Comparison of ENCODE assay signal across 1 cellular context in the genomic region with DNA sequence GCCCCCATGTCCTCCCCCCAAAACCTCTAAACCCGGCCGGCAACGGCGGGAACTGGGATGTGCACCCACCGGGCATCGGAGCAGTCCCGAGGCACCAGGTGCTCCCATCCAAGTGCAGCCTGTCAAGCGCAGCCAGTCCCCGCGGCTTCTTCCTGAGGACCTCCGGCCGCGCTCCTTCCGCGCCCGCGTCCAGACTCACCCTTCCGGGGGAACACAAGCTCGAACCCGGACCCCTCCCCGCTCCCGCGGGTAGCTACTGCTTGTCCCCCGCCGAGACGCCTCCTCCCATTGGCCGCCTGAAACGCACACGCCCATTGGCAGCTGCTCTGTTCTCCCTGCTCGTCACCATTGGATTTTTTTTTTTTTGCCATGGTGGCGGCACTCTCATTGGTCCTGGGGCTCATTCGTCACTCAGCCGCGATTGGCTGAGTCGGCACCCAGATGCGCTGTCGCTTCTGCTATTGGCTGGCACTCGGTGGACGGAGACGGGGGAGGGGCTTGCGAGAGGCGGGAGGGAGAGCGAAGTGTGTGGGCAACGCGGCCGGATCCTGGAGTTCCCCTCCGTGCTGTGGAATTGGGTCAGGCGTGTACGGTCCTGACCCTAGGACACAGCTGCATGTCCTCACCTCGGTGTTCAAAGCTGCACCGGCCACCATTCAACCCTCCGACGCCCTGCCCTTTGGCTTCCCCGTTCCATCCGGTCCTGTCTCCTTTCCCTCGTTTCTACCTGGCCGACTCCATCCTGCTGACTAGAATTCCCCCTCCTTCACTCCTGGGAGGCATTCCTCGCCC.
TF ChIP-seq lines count a peak whose summit lies in the region.

A gene (minus strand): TSS at position 262 of the 792 bp plus-strand sequence. CDS start 2,166 bp downstream, outside the sequence.

TF ChIP-seq in WTC11, 78 proteins besides CTCF, POLR2A, EP300 and RAD21 (continued from another document):
- TF ChIP-seq, protein P1, sequence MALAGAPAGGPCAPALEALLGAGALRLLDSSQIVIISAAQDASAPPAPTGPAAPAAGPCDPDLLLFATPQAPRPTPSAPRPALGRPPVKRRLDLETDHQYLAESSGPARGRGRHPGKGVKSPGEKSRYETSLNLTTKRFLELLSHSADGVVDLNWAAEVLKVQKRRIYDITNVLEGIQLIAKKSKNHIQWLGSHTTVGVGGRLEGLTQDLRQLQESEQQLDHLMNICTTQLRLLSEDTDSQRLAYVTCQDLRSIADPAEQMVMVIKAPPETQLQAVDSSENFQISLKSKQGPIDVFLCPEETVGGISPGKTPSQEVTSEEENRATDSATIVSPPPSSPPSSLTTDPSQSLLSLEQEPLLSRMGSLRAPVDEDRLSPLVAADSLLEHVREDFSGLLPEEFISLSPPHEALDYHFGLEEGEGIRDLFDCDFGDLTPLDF (CRISPR knock-in tag; IDR thresholded peaks at IDR 0.05): no peak
- TF ChIP-seq GRHL2 (CRISPR knock-in tag; IDR thresholded peaks at IDR 0.05; ENCODE audit: insufficient replicate concordance, severe bottlenecking): no peak
- TF ChIP-seq FOXP1 (CRISPR knock-in tag; IDR thresholded peaks at IDR 0.05; ENCODE audit: borderline replicate concordance): peak; percentile 72; the same call in 1 of the 2 replicates
- TF ChIP-seq ETV6 (CRISPR knock-in tag; IDR thresholded peaks at IDR 0.05): no peak
- TF ChIP-seq CREB1 (CRISPR knock-in tag; IDR thresholded peaks at IDR 0.05): 0 out of 2 replicates have a peak, but pooled peaks have one; percentile 51
- no peak for TF ChIP-seq JUN (CRISPR knock-in tag; IDR thresholded peaks at IDR 0.05)
- no peak for TF ChIP-seq SMAD3 (CRISPR knock-in tag; IDR thresholded peaks at IDR 0.05; ENCODE audit: borderline replicate concordance)
- TF ChIP-seq ZNF232 (CRISPR knock-in tag; IDR thresholded peaks at IDR 0.05): no peak
- no peak for TF ChIP-seq OVOL2 (CRISPR knock-in tag; IDR thresholded peaks at IDR 0.05; ENCODE audit: borderline replicate concordance)
- TF ChIP-seq SOX15 (CRISPR knock-in tag; IDR thresholded peaks at IDR 0.05): no peak
- TF ChIP-seq TCF7 (CRISPR knock-in tag; IDR thresholded peaks at IDR 0.05; ENCODE audit: low read depth): no peak
- no peak for TF ChIP-seq NR3C1 (CRISPR knock-in tag; conservative IDR thresholded peaks at IDR 0.05; ENCODE audit: low read depth)
- TF ChIP-seq NFE2L1 (CRISPR knock-in tag; IDR thresholded peaks at IDR 0.05): peak; percentile 47; the same call in 1 of the 2 replicates
- 0 out of 2 replicates have a peak, but pooled peaks have one; percentile 24 for TF ChIP-seq TP53 (CRISPR knock-in tag; IDR thresholded peaks at IDR 0.05)
- no peak for TF ChIP-seq ZNF263 (CRISPR knock-in tag; IDR thresholded peaks at IDR 0.05; ENCODE audit: low read depth)
- peak; percentile 90 for TF ChIP-seq SP1 (CRISPR knock-in tag; conservative IDR thresholded peaks at IDR 0.05)
- no peak for TF ChIP-seq SMAD4 (CRISPR knock-in tag; IDR thresholded peaks at IDR 0.05)
- TF ChIP-seq, protein P2, sequence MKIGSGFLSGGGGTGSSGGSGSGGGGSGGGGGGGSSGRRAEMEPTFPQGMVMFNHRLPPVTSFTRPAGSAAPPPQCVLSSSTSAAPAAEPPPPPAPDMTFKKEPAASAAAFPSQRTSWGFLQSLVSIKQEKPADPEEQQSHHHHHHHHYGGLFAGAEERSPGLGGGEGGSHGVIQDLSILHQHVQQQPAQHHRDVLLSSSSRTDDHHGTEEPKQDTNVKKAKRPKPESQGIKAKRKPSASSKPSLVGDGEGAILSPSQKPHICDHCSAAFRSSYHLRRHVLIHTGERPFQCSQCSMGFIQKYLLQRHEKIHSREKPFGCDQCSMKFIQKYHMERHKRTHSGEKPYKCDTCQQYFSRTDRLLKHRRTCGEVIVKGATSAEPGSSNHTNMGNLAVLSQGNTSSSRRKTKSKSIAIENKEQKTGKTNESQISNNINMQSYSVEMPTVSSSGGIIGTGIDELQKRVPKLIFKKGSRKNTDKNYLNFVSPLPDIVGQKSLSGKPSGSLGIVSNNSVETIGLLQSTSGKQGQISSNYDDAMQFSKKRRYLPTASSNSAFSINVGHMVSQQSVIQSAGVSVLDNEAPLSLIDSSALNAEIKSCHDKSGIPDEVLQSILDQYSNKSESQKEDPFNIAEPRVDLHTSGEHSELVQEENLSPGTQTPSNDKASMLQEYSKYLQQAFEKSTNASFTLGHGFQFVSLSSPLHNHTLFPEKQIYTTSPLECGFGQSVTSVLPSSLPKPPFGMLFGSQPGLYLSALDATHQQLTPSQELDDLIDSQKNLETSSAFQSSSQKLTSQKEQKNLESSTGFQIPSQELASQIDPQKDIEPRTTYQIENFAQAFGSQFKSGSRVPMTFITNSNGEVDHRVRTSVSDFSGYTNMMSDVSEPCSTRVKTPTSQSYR (CRISPR knock-in tag; IDR thresholded peaks at IDR 0.05): 0 out of 2 replicates have a peak, but pooled peaks have one; percentile 38
- no peak for TF ChIP-seq HMGA2 (CRISPR knock-in tag; IDR thresholded peaks at IDR 0.05)
- TF ChIP-seq CREM (CRISPR knock-in tag; IDR thresholded peaks at IDR 0.05): peak; percentile 87
- TF ChIP-seq, protein P3, sequence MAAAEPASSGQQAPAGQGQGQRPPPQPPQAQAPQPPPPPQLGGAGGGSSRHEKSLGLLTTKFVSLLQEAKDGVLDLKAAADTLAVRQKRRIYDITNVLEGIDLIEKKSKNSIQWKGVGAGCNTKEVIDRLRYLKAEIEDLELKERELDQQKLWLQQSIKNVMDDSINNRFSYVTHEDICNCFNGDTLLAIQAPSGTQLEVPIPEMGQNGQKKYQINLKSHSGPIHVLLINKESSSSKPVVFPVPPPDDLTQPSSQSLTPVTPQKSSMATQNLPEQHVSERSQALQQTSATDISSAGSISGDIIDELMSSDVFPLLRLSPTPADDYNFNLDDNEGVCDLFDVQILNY (CRISPR knock-in tag; IDR thresholded peaks at IDR 0.05): 0 out of 2 replicates have a peak, but pooled peaks have one; percentile 60
- TF ChIP-seq GTF2I (CRISPR knock-in tag; conservative IDR thresholded peaks at IDR 0.05): 0 out of 2 replicates have a peak, but pooled peaks have one; percentile 13
- TF ChIP-seq ZNF423 (CRISPR knock-in tag; IDR thresholded peaks at IDR 0.05): no peak
- TF ChIP-seq, protein P4, sequence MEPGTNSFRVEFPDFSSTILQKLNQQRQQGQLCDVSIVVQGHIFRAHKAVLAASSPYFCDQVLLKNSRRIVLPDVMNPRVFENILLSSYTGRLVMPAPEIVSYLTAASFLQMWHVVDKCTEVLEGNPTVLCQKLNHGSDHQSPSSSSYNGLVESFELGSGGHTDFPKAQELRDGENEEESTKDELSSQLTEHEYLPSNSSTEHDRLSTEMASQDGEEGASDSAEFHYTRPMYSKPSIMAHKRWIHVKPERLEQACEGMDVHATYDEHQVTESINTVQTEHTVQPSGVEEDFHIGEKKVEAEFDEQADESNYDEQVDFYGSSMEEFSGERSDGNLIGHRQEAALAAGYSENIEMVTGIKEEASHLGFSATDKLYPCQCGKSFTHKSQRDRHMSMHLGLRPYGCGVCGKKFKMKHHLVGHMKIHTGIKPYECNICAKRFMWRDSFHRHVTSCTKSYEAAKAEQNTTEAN (CRISPR knock-in tag; IDR thresholded peaks at IDR 0.05): peak; percentile 4; the same call in 1 of the 2 replicates
- no peak for TF ChIP-seq RELA (CRISPR knock-in tag; IDR thresholded peaks at IDR 0.05; ENCODE audit: borderline replicate concordance)
- no peak for TF ChIP-seq ZNF219 (CRISPR knock-in tag; IDR thresholded peaks at IDR 0.05; ENCODE audit: borderline replicate concordance)
- TF ChIP-seq, protein P5, sequence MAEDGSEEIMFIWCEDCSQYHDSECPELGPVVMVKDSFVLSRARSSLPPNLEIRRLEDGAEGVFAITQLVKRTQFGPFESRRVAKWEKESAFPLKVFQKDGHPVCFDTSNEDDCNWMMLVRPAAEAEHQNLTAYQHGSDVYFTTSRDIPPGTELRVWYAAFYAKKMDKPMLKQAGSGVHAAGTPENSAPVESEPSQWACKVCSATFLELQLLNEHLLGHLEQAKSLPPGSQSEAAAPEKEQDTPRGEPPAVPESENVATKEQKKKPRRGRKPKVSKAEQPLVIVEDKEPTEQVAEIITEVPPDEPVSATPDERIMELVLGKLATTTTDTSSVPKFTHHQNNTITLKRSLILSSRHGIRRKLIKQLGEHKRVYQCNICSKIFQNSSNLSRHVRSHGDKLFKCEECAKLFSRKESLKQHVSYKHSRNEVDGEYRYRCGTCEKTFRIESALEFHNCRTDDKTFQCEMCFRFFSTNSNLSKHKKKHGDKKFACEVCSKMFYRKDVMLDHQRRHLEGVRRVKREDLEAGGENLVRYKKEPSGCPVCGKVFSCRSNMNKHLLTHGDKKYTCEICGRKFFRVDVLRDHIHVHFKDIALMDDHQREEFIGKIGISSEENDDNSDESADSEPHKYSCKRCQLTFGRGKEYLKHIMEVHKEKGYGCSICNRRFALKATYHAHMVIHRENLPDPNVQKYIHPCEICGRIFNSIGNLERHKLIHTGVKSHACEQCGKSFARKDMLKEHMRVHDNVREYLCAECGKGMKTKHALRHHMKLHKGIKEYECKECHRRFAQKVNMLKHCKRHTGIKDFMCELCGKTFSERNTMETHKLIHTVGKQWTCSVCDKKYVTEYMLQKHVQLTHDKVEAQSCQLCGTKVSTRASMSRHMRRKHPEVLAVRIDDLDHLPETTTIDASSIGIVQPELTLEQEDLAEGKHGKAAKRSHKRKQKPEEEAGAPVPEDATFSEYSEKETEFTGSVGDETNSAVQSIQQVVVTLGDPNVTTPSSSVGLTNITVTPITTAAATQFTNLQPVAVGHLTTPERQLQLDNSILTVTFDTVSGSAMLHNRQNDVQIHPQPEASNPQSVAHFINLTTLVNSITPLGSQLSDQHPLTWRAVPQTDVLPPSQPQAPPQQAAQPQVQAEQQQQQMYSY (CRISPR knock-in tag; IDR thresholded peaks at IDR 0.05): peak; percentile 96
- no peak for TF ChIP-seq ZNF138 (CRISPR knock-in tag; conservative IDR thresholded peaks at IDR 0.05)
- peak; percentile 98 for TF ChIP-seq NFYB (CRISPR knock-in tag; conservative IDR thresholded peaks at IDR 0.05; ENCODE audit: low read depth)
- no peak for TF ChIP-seq ZNF396 (CRISPR knock-in tag; IDR thresholded peaks at IDR 0.05; ENCODE audit: borderline replicate concordance)
- no peak for TF ChIP-seq KAT7 (CRISPR knock-in tag; IDR thresholded peaks at IDR 0.05; ENCODE audit: borderline replicate concordance)
- no peak for TF ChIP-seq EMX1 (CRISPR knock-in tag; IDR thresholded peaks at IDR 0.05)
- TF ChIP-seq, protein P6, sequence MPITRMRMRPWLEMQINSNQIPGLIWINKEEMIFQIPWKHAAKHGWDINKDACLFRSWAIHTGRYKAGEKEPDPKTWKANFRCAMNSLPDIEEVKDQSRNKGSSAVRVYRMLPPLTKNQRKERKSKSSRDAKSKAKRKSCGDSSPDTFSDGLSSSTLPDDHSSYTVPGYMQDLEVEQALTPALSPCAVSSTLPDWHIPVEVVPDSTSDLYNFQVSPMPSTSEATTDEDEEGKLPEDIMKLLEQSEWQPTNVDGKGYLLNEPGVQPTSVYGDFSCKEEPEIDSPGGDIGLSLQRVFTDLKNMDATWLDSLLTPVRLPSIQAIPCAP (CRISPR knock-in tag; IDR thresholded peaks at IDR 0.05): 0 out of 2 replicates have a peak, but pooled peaks have one; percentile 25
- TF ChIP-seq, protein P7, sequence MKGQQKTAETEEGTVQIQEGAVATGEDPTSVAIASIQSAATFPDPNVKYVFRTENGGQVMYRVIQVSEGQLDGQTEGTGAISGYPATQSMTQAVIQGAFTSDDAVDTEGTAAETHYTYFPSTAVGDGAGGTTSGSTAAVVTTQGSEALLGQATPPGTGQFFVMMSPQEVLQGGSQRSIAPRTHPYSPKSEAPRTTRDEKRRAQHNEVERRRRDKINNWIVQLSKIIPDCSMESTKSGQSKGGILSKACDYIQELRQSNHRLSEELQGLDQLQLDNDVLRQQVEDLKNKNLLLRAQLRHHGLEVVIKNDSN (CRISPR knock-in tag; IDR thresholded peaks at IDR 0.05): peak; percentile 57; the same call in 1 of the 2 replicates
- no peak for TF ChIP-seq IRF2 (CRISPR knock-in tag; IDR thresholded peaks at IDR 0.05; ENCODE audit: borderline replicate concordance, low read depth)
- TF ChIP-seq ZNF317 (CRISPR knock-in tag; IDR thresholded peaks at IDR 0.05; ENCODE audit: borderline replicate concordance, low read depth): no peak
- peak; percentile 18; the same call in 1 of the 2 replicates for TF ChIP-seq GABPB1 (CRISPR knock-in tag; IDR thresholded peaks at IDR 0.05)
- TF ChIP-seq, protein P8, sequence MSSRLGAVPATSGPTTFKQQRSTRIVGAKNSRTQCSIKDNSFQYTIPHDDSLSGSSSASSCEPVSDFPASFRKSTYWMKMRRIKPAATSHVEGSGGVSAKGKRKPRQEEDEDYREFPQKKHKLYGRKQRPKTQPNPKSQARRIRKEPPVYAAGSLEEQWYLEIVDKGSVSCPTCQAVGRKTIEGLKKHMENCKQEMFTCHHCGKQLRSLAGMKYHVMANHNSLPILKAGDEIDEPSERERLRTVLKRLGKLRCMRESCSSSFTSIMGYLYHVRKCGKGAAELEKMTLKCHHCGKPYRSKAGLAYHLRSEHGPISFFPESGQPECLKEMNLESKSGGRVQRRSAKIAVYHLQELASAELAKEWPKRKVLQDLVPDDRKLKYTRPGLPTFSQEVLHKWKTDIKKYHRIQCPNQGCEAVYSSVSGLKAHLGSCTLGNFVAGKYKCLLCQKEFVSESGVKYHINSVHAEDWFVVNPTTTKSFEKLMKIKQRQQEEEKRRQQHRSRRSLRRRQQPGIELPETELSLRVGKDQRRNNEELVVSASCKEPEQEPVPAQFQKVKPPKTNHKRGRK (CRISPR knock-in tag; IDR thresholded peaks at IDR 0.05; ENCODE audit: borderline replicate concordance): no peak
- TF ChIP-seq NR2C2 (CRISPR knock-in tag; IDR thresholded peaks at IDR 0.05): no peak
